In genomic region chr1:17438176-17438976, GRCh38 we compare ENCODE assay signal across 8 cellular contexts. TPM values are rescaled to one million over a fixed set of nuclear protein-coding genes. Genes with fewer than 3 reads are reported as not detected.
DNase-seq lines count a peak whose midpoint lies in the region; ATAC-seq, FAIRE-seq and TF ChIP-seq lines count a peak whose summit lies in the region.

No MANE protein-coding gene starts in this region.

- H3K4me3 ChIP-seq in HepG2 (replicated peaks in 1 of 3; ENCODE audit: insufficient read depth in 1 of 3, low read depth in 2 of 3, low read length in 3 of 3): peak overlapping the region; percentile 78 to 99 (median 80)

- H3K4me1 Mint-ChIP-seq in activated CD4-positive, alpha-beta T cell treated with anti-CD3 and anti-CD28 coated beads, Interleukin-2, amount 10 ng/mL, durations not matched to agents 24 days and 14 days: peaks cover 48% of the 10 kb centered on the region
- peaks cover 54% of the 10 kb centered on the region for H3K4me1 Mint-ChIP-seq in dendritic cell treated with granulocyte-macrophage colony-stimulating factor and Interleukin-4, amounts not matched to agents 40 ng/mL and 50 ng/mL, for 4 days (ENCODE audit: low read depth)

- intact Hi-C loops in activated CD4-positive, alpha-beta T cell treated with anti-CD3 and anti-CD28 coated beads, Interleukin-2, amount 10 ng/mL, durations not matched to agents 24 days and 14 days (cut with micrococcal nuclease): no loop called here
- intact Hi-C loops in dendritic cell treated with granulocyte-macrophage colony-stimulating factor and Interleukin-4, amounts not matched to agents 40 ng/mL and 50 ng/mL, for 4 days (cut with micrococcal nuclease): loop anchor here (10.0 kb wide), 1 partner anchor 176 kb away; no protein-coding TSS in a partner anchor
- intact Hi-C loops in HepG2 (cut with micrococcal nuclease; ENCODE audit: unreplicated experiment): no loop called here

- H3K9me3 ChIP-seq in HepG2 (ENCODE audit: low read length): no peaks in the 10 kb centered on the region

- H3K79me2 ChIP-seq in HepG2 (ENCODE audit: insufficient read depth, low read length): peaks cover 32% of the 10 kb centered on the region

- peak; percentile 14 to 21; a peak in 2 of 4 replicates for TF ChIP-seq POLR2A in HepG2 (IDR thresholded peaks at IDR 0.05; ENCODE audit: insufficient read depth in 1 of 2, low read depth in 2 of 2, low read length in 2 of 2)

- peak overlapping the region; percentile 96 for H3K4me3 Mint-ChIP-seq in activated CD4-positive, alpha-beta T cell treated with anti-CD3 and anti-CD28 coated beads, Interleukin-2, amount 10 ng/mL, durations not matched to agents 24 days and 14 days
- H3K4me3 Mint-ChIP-seq in dendritic cell treated with granulocyte-macrophage colony-stimulating factor and Interleukin-4, amounts not matched to agents 40 ng/mL and 50 ng/mL, for 4 days: peak overlapping the region; percentile 95

- TF ChIP-seq EP300 in HepG2 (IDR thresholded peaks at IDR 0.05; ENCODE audit: low read depth in 2 of 2, low read length in 2 of 2) (no peak), HepG2 (CRISPR knock-in tag; IDR thresholded peaks at IDR 0.05; ENCODE audit: borderline replicate concordance) (no peak)

- CTCF ChIA-PET in GM10248 (lab: Yijun Ruan, JAX): interaction anchor here (2.0 to 2.3 kb wide), 2 partner anchors 10 to 14 kb away, joined by 6 to 10 read pairs; no protein-coding TSS in a partner anchor
- CTCF ChIA-PET in HepG2 (lab: Yijun Ruan, JAX; ENCODE audit: low intra/inter-chr PET ratio, low total read pairs): interaction anchor here (1.7 kb wide), 1 partner anchor 18 kb away, joined by 3 read pairs; no protein-coding TSS in a partner anchor

- ATAC-seq in HG02623 (IDR thresholded peaks at IDR 0.05; ENCODE audit: unreplicated experiment) (peak; percentile 35), HepG2 (peak; percentile 47), HG03378 (IDR thresholded peaks at IDR 0.05; ENCODE audit: unreplicated experiment) (no peak)

- no peaks in the 10 kb centered on the region for H3K9me3 Mint-ChIP-seq in activated CD4-positive, alpha-beta T cell treated with anti-CD3 and anti-CD28 coated beads, Interleukin-2, amount 10 ng/mL, durations not matched to agents 24 days and 14 days
- no peaks in the 10 kb centered on the region for H3K9me3 Mint-ChIP-seq in dendritic cell treated with granulocyte-macrophage colony-stimulating factor and Interleukin-4, amounts not matched to agents 40 ng/mL and 50 ng/mL, for 4 days

- WGBS in HepG2 (ENCODE audit: low lambda C conversion rate): 0% methylated on average over 2 of the region's 81 CpGs

- peaks cover 0 to 21% of the 10 kb centered on the region in 2 experiments; a peak in 3 of 5 replicates for H3K27me3 ChIP-seq in HepG2 (ENCODE audit: control insufficient read depth in 1 of 2, insufficient read depth in 2 of 2, low read length in 2 of 2)

- H3K4me1 ChIP-seq in HepG2 (ENCODE audit: insufficient read depth, low read length): peaks cover 37% of the 10 kb centered on the region

- peak overlapping the region; percentile 99 for H3K27ac Mint-ChIP-seq in activated CD4-positive, alpha-beta T cell treated with anti-CD3 and anti-CD28 coated beads, Interleukin-2, amount 10 ng/mL, durations not matched to agents 24 days and 14 days
- H3K27ac Mint-ChIP-seq in dendritic cell treated with granulocyte-macrophage colony-stimulating factor and Interleukin-4, amounts not matched to agents 40 ng/mL and 50 ng/mL, for 4 days: peak overlapping the region; percentile 99

- no peaks in the 10 kb centered on the region for H3K27me3 Mint-ChIP-seq in activated CD4-positive, alpha-beta T cell treated with anti-CD3 and anti-CD28 coated beads, Interleukin-2, amount 10 ng/mL, durations not matched to agents 24 days and 14 days
- peaks cover 18% of the 10 kb centered on the region for H3K27me3 Mint-ChIP-seq in dendritic cell treated with granulocyte-macrophage colony-stimulating factor and Interleukin-4, amounts not matched to agents 40 ng/mL and 50 ng/mL, for 4 days

- H3K36me3 Mint-ChIP-seq in activated CD4-positive, alpha-beta T cell treated with anti-CD3 and anti-CD28 coated beads, Interleukin-2, amount 10 ng/mL, durations not matched to agents 24 days and 14 days (ENCODE audit: low read depth): peaks cover 37% of the 10 kb centered on the region
- peaks cover 46% of the 10 kb centered on the region for H3K36me3 Mint-ChIP-seq in dendritic cell treated with granulocyte-macrophage colony-stimulating factor and Interleukin-4, amounts not matched to agents 40 ng/mL and 50 ng/mL, for 4 days (ENCODE audit: low read depth)

- peaks cover 19% of the 10 kb centered on the region for H4K20me1 ChIP-seq in HepG2 (ENCODE audit: insufficient read depth, low read length)

- no peak overlapping the region for H2AFZ ChIP-seq in HepG2 (ENCODE audit: low read length)

- TF ChIP-seq RAD21 in HepG2 (CRISPR knock-in tag; IDR thresholded peaks at IDR 0.05): no peak

- peak overlapping the region; percentile 83 for H3K9ac ChIP-seq in HepG2 (ENCODE audit: insufficient read depth, low read depth, low read length)

- POLR2A ChIA-PET in GM10248 (lab: Yijun Ruan, JAX) (interaction anchor here (0.6 kb wide), 1 partner anchor 322 kb away, joined by 9 read pairs; no protein-coding TSS in a partner anchor), HepG2 (lab: Yijun Ruan, JAX) (interaction anchor here (1.0 kb wide), 1 partner anchor 9 kb away, joined by 5 read pairs; no protein-coding TSS in a partner anchor)

- TSS peak; percentile 62 for BruUV-seq in HepG2 (replicated peaks; lab: Mats Ljungman, UMichigan)

- TF ChIP-seq CTCF in GM10248 (IDR thresholded peaks at IDR 0.05; ENCODE audit: control extremely low read depth, extremely low read depth, low read depth, missing control alignments) (no peak), HepG2 (CRISPR knock-in tag; IDR thresholded peaks at IDR 0.05) (peak; percentile 17; the same call in 1 of the 2 replicates)

- DNase-seq in GM10248 (ENCODE audit: extremely low spot score) (peak; percentile 72), NCI-H2196 (lab: John Stamatoyannopoulos, UW; ENCODE audit: unreplicated experiment) (peak; percentile 62), HepG2 (ENCODE audit: low spot score) (peak; percentile 52)
- DNase-seq in activated CD4-positive, alpha-beta T cell treated with anti-CD3 and anti-CD28 coated beads, Interleukin-2, amount 10 ng/mL, durations not matched to agents 24 days and 14 days: peak; percentile 91
- peak; percentile 75 for DNase-seq in stimulated activated CD4-positive, alpha-beta T cell treated with anti-CD3 and anti-CD28 coated beads, Interleukin-4, amount 100 ng/mL, for 24 hours

- H3K27ac ChIP-seq in HepG2 (ENCODE audit: extremely low read length, insufficient read depth, low read length): peak overlapping the region; percentile 79

- in situ Hi-C loops in HepG2 (cut with HindIII; ENCODE audit: extremely low pct_ligation_motif_present, low pct_unique_long_range_greater_than_20kb): no loop called here

- FAIRE-seq in HepG2 (lab: Jason Lieb, UNC): no peak

- peaks cover 5 to 29% of the 10 kb centered on the region in 2 experiments; a peak in 4 of 5 replicates for H3K36me3 ChIP-seq in HepG2 (replicated peaks in 1 of 2; ENCODE audit: control insufficient read depth in 1 of 2, insufficient read depth in 2 of 2, low read length in 2 of 2)

- peak overlapping the region; percentile 75 for H3K4me2 ChIP-seq in HepG2 (ENCODE audit: low read depth, low read length)

TF ChIP-seq in HepG2, 621 proteins besides CTCF, POLR2A, EP300 and RAD21 (continues in another document):
- TF ChIP-seq ZNF329 (CRISPR knock-in tag; IDR thresholded peaks at IDR 0.05; ENCODE audit: low read depth) (0 out of 2 replicates have a peak, but pooled peaks have one; percentile 23), ZBTB46 (CRISPR knock-in tag; IDR thresholded peaks at IDR 0.05; ENCODE audit: borderline replicate concordance) (no peak)

RNA-seq across cellular contexts. Expression of gene RCC2, which starts 1.1 kb away (rescaled TPM):
- 225 and 234 TPM in 2 replicates for total RNA-seq in activated CD4-positive, alpha-beta T cell treated with anti-CD3 and anti-CD28 coated beads, Interleukin-2, amount 10 ng/mL, durations not matched to agents 24 days and 14 days
- total RNA-seq in HepG2 (2016; rRNA removed; fragmentation: Illumina TruSeq; extraction: Trizol): 55.8 and 58.3 TPM in 2 replicates
- 4.8 TPM in 2 replicates for total RNA-seq in HepG2 (2016; cell fraction: cytosol; rRNA removed; fragmentation: Illumina TruSeq; extraction: Trizol; ENCODE audit: low read depth)
- 47.1 and 59.6 TPM in 2 replicates for total RNA-seq in HepG2 (2016; cell fraction: insoluble cytoplasmic fraction; rRNA removed; fragmentation: Illumina TruSeq; extraction: Trizol)
- 18.1 and 20.4 TPM in 2 replicates for total RNA-seq in HepG2 (2016; cell fraction: membrane; rRNA removed; fragmentation: Illumina TruSeq; extraction: Trizol)
- 27.9 and 29.9 TPM in 2 replicates for total RNA-seq in HepG2 (2016; cell fraction: nucleus; rRNA removed; fragmentation: Illumina TruSeq; extraction: Trizol)
- polyA plus RNA-seq in HepG2 (2011; rRNA removed): 20.5 TPM in 2 replicates
- polyA plus RNA-seq in HepG2 (2011; cell fraction: cytosol; rRNA removed): 18.5 and 19.0 TPM in 2 replicates
- polyA plus RNA-seq in HepG2 (2011; cell fraction: nucleus; rRNA removed): 42.4 and 51.1 TPM in 2 replicates
- 21.1 and 23.9 TPM in 2 replicates for polyA plus RNA-seq in HepG2 (2012)
- 2.8 and 3.2 TPM in 2 replicates for polyA plus RNA-seq in HepG2 (2016; cell fraction: cytosol; fragmentation: Illumina TruSeq; extraction: Trizol; ENCODE audit: low read depth)
- 46.1 and 61.1 TPM in 2 replicates for polyA plus RNA-seq in HepG2 (2016; cell fraction: insoluble cytoplasmic fraction; fragmentation: Illumina TruSeq; extraction: Trizol; ENCODE audit: low read depth)
- polyA plus RNA-seq in HepG2 (2016; cell fraction: membrane; fragmentation: Illumina TruSeq; extraction: Trizol; ENCODE audit: low read depth): 11.0 and 11.8 TPM in 2 replicates
- 53.8 and 58.4 TPM in 2 replicates for polyA plus RNA-seq in HepG2 (2016; cell fraction: nucleus; fragmentation: Illumina TruSeq; extraction: Trizol; ENCODE audit: insufficient read depth, low read depth)
- 87.9 and 245 TPM in 2 replicates for polyA minus RNA-seq in HepG2 (2011; rRNA and poly(A)+ RNA removed; ENCODE audit: low replicate concordance)
- polyA minus RNA-seq in HepG2 (2011; cell fraction: cytosol; rRNA and poly(A)+ RNA removed): 23.5 and 33.8 TPM in 2 replicates
- 10.8 and 12.2 TPM in 2 replicates for polyA minus RNA-seq in HepG2 (2011; cell fraction: nucleus; rRNA and poly(A)+ RNA removed)
